Comparison of ENCODE assay signal across 12 cellular contexts in genomic region chr6:28651161-28651560, GRCh38.
DNase-seq lines count a peak whose midpoint lies in the region; TF ChIP-seq lines count a peak whose summit lies in the region.
"Had no signal": no experiment of that assay in that cellular context is flagged by ENCODE, and none has a peak within 500 bp of the region (broad histone marks: within the 10 kb centered on the region; RNA-seq: fewer than 3 reads in every experiment).

No MANE protein-coding gene starts in this region.

- no peak overlapping the region for H3K27ac ChIP-seq in osteoblast (ENCODE audit: low read depth, low read length)

- H4K20me1 ChIP-seq in osteoblast (ENCODE audit: insufficient read depth, low read length) = no peaks in the 10 kb centered on the region

- H3K9me3 ChIP-seq in osteoblast (ENCODE audit: low read depth, low read length) = no peaks in the 10 kb centered on the region

- H3K4me1 ChIP-seq in osteoblast (ENCODE audit: insufficient read depth, low read length) = peaks cover 6% of the 10 kb centered on the region

- no peak overlapping the region for H3K4me2 ChIP-seq in osteoblast (ENCODE audit: insufficient read depth, low read length)
- H3K4me2 ChIP-seq: GM23338 had no signal

- H3K27me3 ChIP-seq in osteoblast (ENCODE audit: insufficient read depth, low read length) = peaks cover 4% of the 10 kb centered on the region

- no peaks in the 10 kb centered on the region for H3K36me3 ChIP-seq in osteoblast (ENCODE audit: insufficient read depth, low read length)

- DNase-seq in ELR (ENCODE audit: low read depth) (peak; percentile 56), RKO (ENCODE audit: low spot score) (peak; percentile 36), fibroblast of mammary gland (ENCODE audit: low read depth) (peak; percentile 13), osteoblast (ENCODE audit: insufficient read length, low spot score, missing footprints) (no peak), NCI-H69 (lab: John Stamatoyannopoulos, UW) (no peak)
- DNase-seq in stimulated activated CD4-positive, alpha-beta T cell treated with anti-CD3 and anti-CD28 coated beads, Interleukin-1b, Interleukin-23, amount 100 ng/mL, for 48 hours = no peak
- DNase-seq in stimulated activated naive CD4-positive, alpha-beta T cell (lab: John Stamatoyannopoulos, UW) = no peak
- DNase-seq: C1 segment of cervical spinal cord; CD4-positive, alpha-beta T cell; DMS79; H7 had no signal

- no peak overlapping the region for H3K4me3 ChIP-seq in fibroblast of mammary gland (ENCODE audit: control insufficient read depth, low read depth, low read length)
- no peak overlapping the region for H3K4me3 ChIP-seq in osteoblast (ENCODE audit: insufficient read depth, low read length)
- H3K4me3 ChIP-seq: GM23338 had no signal

- TF ChIP-seq CTCF in fibroblast of mammary gland (conservative IDR thresholded peaks at IDR 0.05; ENCODE audit: control insufficient read depth, insufficient read depth, low read depth, low read length) (no peak), osteoblast (IDR thresholded peaks at IDR 0.05; ENCODE audit: extremely low read depth, low read depth, low read length) (no peak)

- H2AFZ ChIP-seq in osteoblast (ENCODE audit: low read length) = no peak overlapping the region
- H2AFZ ChIP-seq: GM23338 had no signal

- H3K79me2 ChIP-seq in osteoblast (ENCODE audit: insufficient read depth, low read length) = no peaks in the 10 kb centered on the region

Comparison
In these comparisons a context has a peak if more than half of its experiments do, and no peak if none do; other contexts are left out.
1. DNase-seq: peak in ELR (single experiment), RKO (single experiment) and fibroblast of mammary gland (single experiment); none in stimulated activated CD4-positive, alpha-beta T cell treated with anti-CD3 and anti-CD28 coated beads, Interleukin-1b, Interleukin-23, amount 100 ng/mL, for 48 hours (single experiment), stimulated activated naive CD4-positive, alpha-beta T cell (0 of 6), osteoblast (single experiment) and NCI-H69 (single experiment).